ENCODE assay signal across 10 cellular contexts in the genomic region with DNA sequence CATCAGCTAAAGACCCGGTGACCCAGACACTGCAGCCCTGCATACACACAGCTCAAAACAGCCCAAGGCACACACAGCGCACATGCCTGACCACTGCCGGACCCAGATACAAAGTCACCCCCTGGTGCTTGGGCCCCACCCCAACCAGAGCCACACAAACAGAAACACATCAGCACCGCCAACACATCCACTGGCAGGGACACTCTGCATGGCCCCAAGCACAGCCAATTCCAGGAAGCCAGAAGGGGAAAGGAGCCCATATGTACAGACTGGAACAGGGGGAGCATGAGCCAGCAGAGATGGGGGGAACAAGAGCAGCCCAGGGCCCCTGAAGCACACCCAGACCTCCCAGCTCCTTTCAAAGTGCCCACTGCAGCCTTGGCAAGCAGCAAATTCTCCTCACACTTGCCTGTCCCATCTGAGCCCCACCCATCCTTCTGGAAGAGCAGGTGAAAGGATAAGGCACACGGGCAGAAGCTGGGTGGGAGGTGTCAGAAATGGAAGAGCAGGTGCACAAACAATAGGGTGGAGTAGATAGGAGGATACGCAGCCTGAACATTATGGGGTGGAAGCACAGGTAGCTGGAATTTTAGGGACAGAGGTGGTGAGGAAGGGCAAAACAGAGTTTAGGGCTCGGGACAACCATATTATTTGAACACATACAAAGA.
DNase-seq lines count a peak whose midpoint lies in the region; ATAC-seq and TF ChIP-seq lines count a peak whose summit lies in the region.
"Had no signal": no experiment of that assay in that cellular context is flagged by ENCODE, and none has a peak within 500 bp of the region (broad histone marks: within the 10 kb centered on the region; RNA-seq: fewer than 3 reads in every experiment).

No MANE protein-coding gene starts in this region.

- peak overlapping the region; percentile 68 to 93; a peak in 3 of 4 replicates for H4K8ac ChIP-seq in IMR-90 (ENCODE audit: low read depth in 2 of 2, low read length in 2 of 2)

- H3K27ac Mint-ChIP-seq in T-helper 17 cell, result no peak overlapping the region
- H3K27ac Mint-ChIP-seq: memory B cell; T-helper 1 cell treated with Interleukin-12 subunit alpha and Interleukin-12 subunit beta and Interleukin-4 antibody, amounts not matched to agents 30 μg/mL and 1 μg/mL, for 36 hours had no signal

- H3K9ac ChIP-seq in IMR-90 (ENCODE audit: low read depth, low read length), result peak overlapping the region; percentile 41; the same call in 1 of the 2 replicates

- DNase-seq in IMR-90, result no peak
- no peak for DNase-seq in SJSA1 (ENCODE audit: low read depth in 1 of 2, low spot score in 2 of 2)
- DNase-seq in right cardiac atrium, result peak; percentile 63 to 82 (median 77)
- DNase-seq in stomach, result no peak
- no peak for DNase-seq in activated CD4-positive, alpha-beta T cell treated with anti-CD3 and anti-CD28 coated beads for 48 hours
- no peak for DNase-seq in T-helper 17 cell
- no peak for DNase-seq in mucosa of gallbladder (ENCODE audit: low spot score)

- H3K4ac ChIP-seq in IMR-90 (ENCODE audit: low read depth, low read length), result peak overlapping the region; percentile 98

- H2BK5ac ChIP-seq in IMR-90 (ENCODE audit: low read depth, low read length, poor library complexity, severe bottlenecking), result peak overlapping the region; percentile 94

- H3K9me1 ChIP-seq in IMR-90 (ENCODE audit: insufficient read depth, low read length), result peaks cover 73% of the 10 kb centered on the region

- H3K56ac ChIP-seq in IMR-90 (ENCODE audit: extremely low read depth, insufficient read depth, low read length), result peak overlapping the region; percentile 71; the same call in 1 of the 2 replicates

- peak overlapping the region; percentile 76 for H2AK9ac ChIP-seq in IMR-90 (replicated peaks; ENCODE audit: low read depth, low read length, poor library complexity)

- peaks cover 15% of the 10 kb centered on the region for H3K4me1 Mint-ChIP-seq in T-helper 17 cell
- H3K4me1 Mint-ChIP-seq: memory B cell had no signal

- H3K4me3 ChIP-seq in IMR-90 (ENCODE audit: insufficient read depth, low read depth, low read length) (no peak overlapping the region), SJSA1 (no peak overlapping the region), right cardiac atrium (ENCODE audit: low read length) (no peak overlapping the region), stomach (peak overlapping the region; percentile 6 to 59 (median 19))

- no peaks in the 10 kb centered on the region for H3K36me3 Mint-ChIP-seq in T-helper 17 cell (ENCODE audit: low read depth)
- H3K36me3 Mint-ChIP-seq: memory B cell had no signal

- peak overlapping the region; percentile 73; the same call in 2 of the 3 replicates for H2BK15ac ChIP-seq in IMR-90 (ENCODE audit: low read depth, low read length)

- H3K4me3 Mint-ChIP-seq in T-helper 17 cell, result no peak overlapping the region
- H3K4me3 Mint-ChIP-seq: memory B cell; T-helper 1 cell treated with Interleukin-12 subunit alpha and Interleukin-12 subunit beta and Interleukin-4 antibody, amounts not matched to agents 30 μg/mL and 1 μg/mL, for 36 hours had no signal

- H3K4me1 ChIP-seq in IMR-90 (ENCODE audit: control insufficient read depth, insufficient read depth, low read length), result peaks cover 80% of the 10 kb centered on the region
- peaks cover 86% of the 10 kb centered on the region for H3K4me1 ChIP-seq in SJSA1 (replicated peaks)
- H3K4me1 ChIP-seq in right cardiac atrium (ENCODE audit: control insufficient read depth, insufficient read depth, low read length), result peaks cover 82% of the 10 kb centered on the region
- peaks cover 76 to 99% (median 89%) of the 10 kb centered on the region in 4 donors for H3K4me1 ChIP-seq in stomach

- H3K23ac ChIP-seq in IMR-90 (ENCODE audit: low read depth, low read length), result peak overlapping the region; percentile 96

- H3K27me3 ChIP-seq in IMR-90 (ENCODE audit: control insufficient read depth, insufficient read depth, low read length) (no peaks in the 10 kb centered on the region), SJSA1 (replicated peaks) (no peaks in the 10 kb centered on the region), right cardiac atrium (ENCODE audit: control insufficient read depth, insufficient read depth) (no peaks in the 10 kb centered on the region), stomach (no peaks in the 10 kb centered on the region)

- H4K20me1 ChIP-seq in IMR-90 (ENCODE audit: insufficient read depth, low read length), result peaks cover 13% of the 10 kb centered on the region; the same call in 1 of the 2 replicates

- H4K5ac ChIP-seq in IMR-90 (ENCODE audit: low read depth, low read length), result peak overlapping the region; percentile 3; the same call in 1 of the 2 replicates

- dilution Hi-C loops in IMR-90 (cut with HindIII; ENCODE audit: low sequenced_read_pairs, unreplicated experiment), result no loop called here

- H3K79me1 ChIP-seq in IMR-90 (ENCODE audit: low read depth in 1 of 2, low read length in 2 of 2), result peaks cover 38 to 96% of the 10 kb centered on the region in 2 experiments

- no peak for TF ChIP-seq RAD21 in IMR-90 (IDR thresholded peaks at IDR 0.05; ENCODE audit: low read length)

- TF ChIP-seq POLR2A in IMR-90 (IDR thresholded peaks at IDR 0.05; ENCODE audit: low read depth, low read length) (0 out of 2 replicates have a peak, but pooled peaks have one; percentile 34), stomach (IDR thresholded peaks at IDR 0.05) (no peak)

- ATAC-seq in IMR-90 (ENCODE audit: low read depth) (no peak), right cardiac atrium (peak; percentile 7 to 30), T-helper 17 cell (no peak), GM21423 (IDR thresholded peaks at IDR 0.05; ENCODE audit: unreplicated experiment) (no peak)

- peak overlapping the region; percentile 16; the same call in 1 of the 2 replicates for H3K18ac ChIP-seq in IMR-90 (ENCODE audit: low read depth, low read length)

- peak overlapping the region; percentile 96 for H2BK20ac ChIP-seq in IMR-90 (ENCODE audit: low read depth, low read length)

- peak overlapping the region; percentile 89 for H3K14ac ChIP-seq in IMR-90 (replicated peaks; ENCODE audit: low read depth, low read length)

- WGBS in IMR-90 (ENCODE audit: extremely low coverage in 2 of 2, insufficient read length in 1 of 2), 2 experiments, result no CpG with 5 or more reads among the region's 7 CpGs
- 31% methylated on average over 7 of the region's 7 CpGs for WGBS in right cardiac atrium
- 47 to 66% (median 59%) methylated on average over 6 to 7 of the region's 7 CpGs for WGBS in stomach, 5 donors

- H3K9me3 ChIP-seq in IMR-90 (ENCODE audit: control insufficient read depth, insufficient read depth, low read length), result no peaks in the 10 kb centered on the region
- H3K9me3 ChIP-seq in SJSA1 (replicated peaks), result no peaks in the 10 kb centered on the region
- H3K9me3 ChIP-seq in right cardiac atrium (ENCODE audit: control insufficient read depth, low read length), result no peaks in the 10 kb centered on the region
- no peaks in the 10 kb centered on the region for H3K9me3 ChIP-seq in stomach
- no peaks in the 10 kb centered on the region for H3K9me3 ChIP-seq in T-helper 17 cell (ENCODE audit: control insufficient read depth, low read length, poor library complexity, severe bottlenecking)

- H2BK120ac ChIP-seq in IMR-90 (ENCODE audit: low read depth, low read length), result peak overlapping the region; percentile 93

- H3K36me3 ChIP-seq in IMR-90 (ENCODE audit: control insufficient read depth, insufficient read depth, low read length), result no peaks in the 10 kb centered on the region
- H3K36me3 ChIP-seq in SJSA1, result no peaks in the 10 kb centered on the region
- no peaks in the 10 kb centered on the region for H3K36me3 ChIP-seq in stomach

- peak overlapping the region; percentile 34 for H2AFZ ChIP-seq in IMR-90 (replicated peaks; ENCODE audit: low read length, poor library complexity)

- no peak for TF ChIP-seq EP300 in stomach (IDR thresholded peaks at IDR 0.05)

- CTCF ChIA-PET in IMR-90 (lab: Yijun Ruan, JAX), result interaction anchor here (0.6 to 1.2 kb wide), 4 partner anchors 11 to 68 kb away, joined by 3 to 5 read pairs (median 4); no protein-coding TSS in a partner anchor

- POLR2A ChIA-PET in IMR-90 (lab: Charles Lee; ENCODE audit: unreplicated experiment), result no interaction called here

- in situ Hi-C loops in IMR-90 (cut with MboI; ENCODE audit: low sequenced_read_pairs), result no loop called here

- H3K27ac ChIP-seq in IMR-90 (ENCODE audit: insufficient read depth, low read length) (peak overlapping the region; percentile 44), SJSA1 (peak overlapping the region; percentile 17; the same call in 1 of the 2 replicates), right cardiac atrium (ENCODE audit: low read length) (peak overlapping the region; percentile 95), stomach (peak overlapping the region; percentile 47 to 92 (median 92))

- peak overlapping the region; percentile 95 for H4K91ac ChIP-seq in IMR-90 (ENCODE audit: insufficient read depth, low read depth, low read length)

- peaks cover 53% of the 10 kb centered on the region for H3K27me3 Mint-ChIP-seq in T-helper 17 cell

- intact Hi-C loops in IMR-90 (cut with micrococcal nuclease) (no loop called here), right cardiac atrium (cut with DNase I) (loop anchor here in 1 of 4 donors (10.0 kb wide), 1 partner anchor 49 kb away; no protein-coding TSS in a partner anchor), stomach (cut with DNase I; ENCODE audit: low total_unique reads) (no loop called here)

- H3K4me2 ChIP-seq in IMR-90 (ENCODE audit: low read depth, low read length), result no peak overlapping the region

- BruUV-seq in IMR-90 (replicated peaks; lab: Mats Ljungman, UMichigan), result no TSS peak

- peak overlapping the region; percentile 99 for H2AK5ac ChIP-seq in IMR-90 (ENCODE audit: low read depth, low read length)

- no peak for TF ChIP-seq CTCF in IMR-90 (conservative IDR thresholded peaks at IDR 0.05; ENCODE audit: low read depth, low read length)
- no peak for TF ChIP-seq CTCF in stomach (IDR thresholded peaks at IDR 0.05)

TF ChIP-seq in IMR-90, 13 proteins besides CTCF, POLR2A, EP300 and RAD21 (continues in another document):
- TF ChIP-seq NFE2L2 (IDR thresholded peaks at IDR 0.05; ENCODE audit: low read depth, low read length), result no peak
- no peak; the same call in 1 of the 2 replicates for TF ChIP-seq MAZ (IDR thresholded peaks at IDR 0.05; ENCODE audit: borderline replicate concordance, low read depth, low read length)
- TF ChIP-seq MXI1 (IDR thresholded peaks at IDR 0.05; ENCODE audit: borderline replicate concordance, low read depth, low read length), result no peak
- TF ChIP-seq CHD1 (IDR thresholded peaks at IDR 0.05; ENCODE audit: low read depth, low read length), result no peak
- no peak for TF ChIP-seq RCOR1 (IDR thresholded peaks at IDR 0.05; ENCODE audit: insufficient replicate concordance, low read length)
- no peak for TF ChIP-seq CEBPB (IDR thresholded peaks at IDR 0.05; ENCODE audit: low read depth, low read length)
- no peak for TF ChIP-seq USF2 (IDR thresholded peaks at IDR 0.05; ENCODE audit: low read depth, low read length)

Comparison
In these comparisons a context has a peak if more than half of its experiments do, and no peak if none do; other contexts are left out.
1. ATAC-seq: peak in right cardiac atrium (2 of 2); none in IMR-90 (single experiment), T-helper 17 cell (single experiment) and GM21423 (single experiment).
2. DNase-seq: peak in right cardiac atrium (3 of 3); none in IMR-90 (single experiment), SJSA1 (0 of 2), stomach (single experiment), activated CD4-positive, alpha-beta T cell treated with anti-CD3 and anti-CD28 coated beads for 48 hours (single experiment), T-helper 17 cell (0 of 3) and mucosa of gallbladder (single experiment).
3. H3K27ac ChIP-seq: peak in every context shown above with its lines; median percentile 95 in right cardiac atrium; 92 in stomach; 44 in IMR-90; 17 in SJSA1.
4. H3K4me3 ChIP-seq: peak in stomach (4 of 4); none in IMR-90 (single experiment), SJSA1 (single experiment) and right cardiac atrium (single experiment).